Comparison of ENCODE assay signal across 1 cellular context in the genomic region with DNA sequence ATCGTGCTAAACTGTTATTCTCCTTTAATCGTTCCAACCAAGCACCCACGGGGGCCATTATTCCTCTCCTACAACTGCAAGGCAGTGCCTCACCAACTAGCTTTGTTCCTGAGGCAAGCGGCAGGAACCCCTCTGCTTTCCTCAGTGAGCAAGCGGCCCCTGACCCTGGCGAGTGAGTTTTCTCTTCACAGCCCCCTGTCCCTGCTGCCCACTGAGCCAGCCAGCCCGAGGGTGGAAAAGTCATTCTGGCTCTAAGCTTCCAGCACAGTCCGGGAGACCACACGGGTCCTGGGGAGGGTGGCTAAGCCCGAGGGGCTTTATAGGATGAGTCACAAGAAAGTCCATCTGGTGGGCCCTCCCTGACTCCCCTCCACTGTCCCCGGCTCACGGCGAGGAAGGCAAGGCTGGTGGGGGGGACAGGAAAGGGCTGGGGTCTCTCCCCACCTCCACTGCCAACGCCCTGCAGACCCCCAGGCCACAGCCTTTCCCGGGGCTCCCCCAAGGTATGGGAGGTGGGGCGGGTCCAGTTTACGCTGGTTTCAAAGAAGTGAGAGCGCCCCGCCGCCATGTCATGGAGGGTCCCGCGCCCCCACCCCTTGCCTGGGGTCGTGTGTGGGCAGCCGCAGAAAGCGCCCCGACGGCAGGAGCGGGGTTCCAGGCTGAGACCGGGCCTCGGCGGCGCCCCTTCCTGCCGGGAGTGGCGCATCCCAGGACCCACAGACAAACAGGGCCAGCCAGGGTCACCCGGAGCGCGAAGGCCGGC.
TF ChIP-seq lines count a peak whose summit lies in the region.

No MANE protein-coding gene starts in this region.

TF ChIP-seq in K562, 482 proteins besides CTCF, POLR2A, EP300 and RAD21 (continued from another document and continues in another):
- TF ChIP-seq, protein P1, sequence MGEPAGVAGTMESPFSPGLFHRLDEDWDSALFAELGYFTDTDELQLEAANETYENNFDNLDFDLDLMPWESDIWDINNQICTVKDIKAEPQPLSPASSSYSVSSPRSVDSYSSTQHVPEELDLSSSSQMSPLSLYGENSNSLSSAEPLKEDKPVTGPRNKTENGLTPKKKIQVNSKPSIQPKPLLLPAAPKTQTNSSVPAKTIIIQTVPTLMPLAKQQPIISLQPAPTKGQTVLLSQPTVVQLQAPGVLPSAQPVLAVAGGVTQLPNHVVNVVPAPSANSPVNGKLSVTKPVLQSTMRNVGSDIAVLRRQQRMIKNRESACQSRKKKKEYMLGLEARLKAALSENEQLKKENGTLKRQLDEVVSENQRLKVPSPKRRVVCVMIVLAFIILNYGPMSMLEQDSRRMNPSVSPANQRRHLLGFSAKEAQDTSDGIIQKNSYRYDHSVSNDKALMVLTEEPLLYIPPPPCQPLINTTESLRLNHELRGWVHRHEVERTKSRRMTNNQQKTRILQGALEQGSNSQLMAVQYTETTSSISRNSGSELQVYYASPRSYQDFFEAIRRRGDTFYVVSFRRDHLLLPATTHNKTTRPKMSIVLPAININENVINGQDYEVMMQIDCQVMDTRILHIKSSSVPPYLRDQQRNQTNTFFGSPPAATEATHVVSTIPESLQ (CRISPR knock-in tag; IDR thresholded peaks at IDR 0.05) = no peak
- TF ChIP-seq HEY1 (CRISPR knock-in tag; IDR thresholded peaks at IDR 0.05; ENCODE audit: borderline replicate concordance) (no peak), CHD7 (IDR thresholded peaks at IDR 0.05; ENCODE audit: low read depth, low read length) (no peak), TSHZ1 (CRISPR knock-in tag; IDR thresholded peaks at IDR 0.05) (no peak), RHOXF2B (CRISPR knock-in tag; conservative IDR thresholded peaks at IDR 0.05) (no peak), YY1 (IDR thresholded peaks at IDR 0.05; ENCODE audit: borderline replicate concordance in 1 of 3, control insufficient read depth in 1 of 3, extremely low read depth in 1 of 3, insufficient read depth in 3 of 3, insufficient read length in 1 of 3, insufficient replicate concordance in 2 of 3, low read depth in 1 of 3, low read length in 2 of 3) (peak in 1 of 3 experiments; percentile 26), PHF20 (IDR thresholded peaks at IDR 0.05; ENCODE audit: partially characterized antibody) (no peak), ZC3H4 (CRISPR knock-in tag; IDR thresholded peaks at IDR 0.05; ENCODE audit: borderline replicate concordance) (peak; percentile 88; the same call in 1 of the 2 replicates), HMG20A (CRISPR knock-in tag; conservative IDR thresholded peaks at IDR 0.05) (no peak), BRCA1 (IDR thresholded peaks at IDR 0.05) (no peak), BRCA1 (CRISPR knock-in tag; IDR thresholded peaks at IDR 0.05) (peak; percentile 98; the same call in 1 of the 2 replicates), ERF (CRISPR knock-in tag; IDR thresholded peaks at IDR 0.05) (no peak), NFYB (IDR thresholded peaks at IDR 0.05; ENCODE audit: extremely low read depth, insufficient read length) (no peak), ELF1 (tag; IDR thresholded peaks at IDR 0.05) (no peak), POLR2AphosphoS5 (IDR thresholded peaks at IDR 0.05; ENCODE audit: control insufficient read depth, insufficient read depth, low read depth, low read length) (no peak), ZNF263 (CRISPR knock-in tag; IDR thresholded peaks at IDR 0.05; ENCODE audit: borderline replicate concordance) (0 out of 2 replicates have a peak, but pooled peaks have one; percentile 9), HMG20B (CRISPR knock-in tag; IDR thresholded peaks at IDR 0.05) (no peak), CHAMP1 (IDR thresholded peaks at IDR 0.05) (no peak), KAT8 (IDR thresholded peaks at IDR 0.05; ENCODE audit: low read depth) (no peak)
- TF ChIP-seq, protein P2, sequence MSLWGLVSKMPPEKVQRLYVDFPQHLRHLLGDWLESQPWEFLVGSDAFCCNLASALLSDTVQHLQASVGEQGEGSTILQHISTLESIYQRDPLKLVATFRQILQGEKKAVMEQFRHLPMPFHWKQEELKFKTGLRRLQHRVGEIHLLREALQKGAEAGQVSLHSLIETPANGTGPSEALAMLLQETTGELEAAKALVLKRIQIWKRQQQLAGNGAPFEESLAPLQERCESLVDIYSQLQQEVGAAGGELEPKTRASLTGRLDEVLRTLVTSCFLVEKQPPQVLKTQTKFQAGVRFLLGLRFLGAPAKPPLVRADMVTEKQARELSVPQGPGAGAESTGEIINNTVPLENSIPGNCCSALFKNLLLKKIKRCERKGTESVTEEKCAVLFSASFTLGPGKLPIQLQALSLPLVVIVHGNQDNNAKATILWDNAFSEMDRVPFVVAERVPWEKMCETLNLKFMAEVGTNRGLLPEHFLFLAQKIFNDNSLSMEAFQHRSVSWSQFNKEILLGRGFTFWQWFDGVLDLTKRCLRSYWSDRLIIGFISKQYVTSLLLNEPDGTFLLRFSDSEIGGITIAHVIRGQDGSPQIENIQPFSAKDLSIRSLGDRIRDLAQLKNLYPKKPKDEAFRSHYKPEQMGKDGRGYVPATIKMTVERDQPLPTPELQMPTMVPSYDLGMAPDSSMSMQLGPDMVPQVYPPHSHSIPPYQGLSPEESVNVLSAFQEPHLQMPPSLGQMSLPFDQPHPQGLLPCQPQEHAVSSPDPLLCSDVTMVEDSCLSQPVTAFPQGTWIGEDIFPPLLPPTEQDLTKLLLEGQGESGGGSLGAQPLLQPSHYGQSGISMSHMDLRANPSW (CRISPR knock-in tag; IDR thresholded peaks at IDR 0.05) = no peak
